Comparison of ENCODE assay signal across 8 cellular contexts in the genomic region with DNA sequence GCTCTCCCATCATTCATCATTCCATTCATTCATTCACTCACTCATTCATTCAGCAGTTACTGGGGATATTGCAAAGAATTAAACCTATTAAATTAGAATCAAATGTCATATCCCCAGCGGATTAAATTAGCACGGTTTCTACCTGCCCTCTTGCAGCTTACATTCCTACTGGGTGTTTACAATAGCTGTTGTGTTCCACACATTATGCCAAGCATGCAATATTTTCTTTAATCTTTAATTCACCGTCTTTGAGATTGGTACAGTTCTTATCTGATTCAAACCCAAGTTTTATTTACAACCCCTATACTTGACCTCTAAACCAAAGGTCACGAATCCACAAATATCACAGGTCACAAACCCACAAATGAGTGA. TPM values are rescaled to one million over a fixed set of nuclear protein-coding genes. Genes with fewer than 3 reads are reported as not detected.
DNase-seq lines count a peak whose midpoint lies in the region; ATAC-seq, FAIRE-seq and TF ChIP-seq lines count a peak whose summit lies in the region.

No MANE protein-coding gene starts in this region.

- peak overlapping the region; percentile 93 for H3K4me2 ChIP-seq in DOHH2 (ENCODE audit: low read length)

- H3F3A ChIP-seq in DOHH2 (ENCODE audit: control insufficient read depth, insufficient read depth) = no peaks in the 10 kb centered on the region

- DNase-seq in SJCRH30 (no peak), progenitor cell of endocrine pancreas (ENCODE audit: low spot score, unreplicated experiment) (no peak), NCI-H1417 treated with DMSO at 0.1 percent for 48 hours (lab: John Stamatoyannopoulos, UW) (no peak), urothelium cell line (ENCODE audit: low spot score) (no peak), SW 1271 (lab: John Stamatoyannopoulos, UW) (no peak)

- H3K27me3 ChIP-seq in DOHH2 (ENCODE audit: control insufficient read depth, low read length) = peaks cover 9% of the 10 kb centered on the region
- H3K27me3 ChIP-seq in SJCRH30 = no peaks in the 10 kb centered on the region
- H3K27me3 ChIP-seq in esophagus (ENCODE audit: control insufficient read depth in 1 of 2, insufficient read depth in 2 of 2, low read length in 2 of 2) = no peaks in the 10 kb centered on the region

- H3K36me3 ChIP-seq in DOHH2 (ENCODE audit: control insufficient read depth, low read length) = no peaks in the 10 kb centered on the region
- H3K36me3 ChIP-seq in SJCRH30 = no peaks in the 10 kb centered on the region
- no peaks in the 10 kb centered on the region for H3K36me3 ChIP-seq in esophagus (ENCODE audit: control insufficient read depth in 2 of 2, insufficient read depth in 2 of 2, low read length in 1 of 2)

- H3K36me3 Mint-ChIP-seq in progenitor cell of endocrine pancreas (ENCODE audit: insufficient read depth) = no peaks in the 10 kb centered on the region

- no peak overlapping the region for H3K27ac Mint-ChIP-seq in progenitor cell of endocrine pancreas

- H3K9me3 ChIP-seq in DOHH2 (ENCODE audit: control insufficient read depth, insufficient read depth, low read length) (no peaks in the 10 kb centered on the region), SJCRH30 (replicated peaks) (no peaks in the 10 kb centered on the region), esophagus (ENCODE audit: control insufficient read depth in 2 of 2, insufficient read depth in 1 of 2, low read depth in 1 of 2, low read length in 1 of 2) (no peaks in the 10 kb centered on the region)

- H3K9me2 ChIP-seq in DOHH2 (replicated peaks; ENCODE audit: control insufficient read depth, low read length) = no peaks in the 10 kb centered on the region

- 37 to 39% methylated on average over 4 of the region's 4 CpGs for WGBS in esophagus, 2 donors

- no peak for FAIRE-seq in urothelium cell line (lab: Jason Lieb, UNC)

- no peak for ATAC-seq in HG02571 (IDR thresholded peaks at IDR 0.05; ENCODE audit: unreplicated experiment)

- H3K4me1 ChIP-seq in DOHH2 (ENCODE audit: control insufficient read depth, low read length) (peaks cover 16% of the 10 kb centered on the region), SJCRH30 (0 out of 2 replicates have a peak, but pooled peaks cover 4% of the 10 kb centered on the region), esophagus (ENCODE audit: control insufficient read depth in 2 of 2, insufficient read depth in 2 of 2, low read length in 1 of 2) (peaks cover 3 to 5% of the 10 kb centered on the region in 2 donors)

- no peak overlapping the region for H3K27ac ChIP-seq in DOHH2 (ENCODE audit: low read depth, low read length)
- H3K27ac ChIP-seq in SJCRH30 = no peak overlapping the region
- H3K27ac ChIP-seq in esophagus (ENCODE audit: low read depth in 2 of 2, low read length in 1 of 2) = peak overlapping the region; percentile 91 to 95

- TF ChIP-seq CTCF in DOHH2 (IDR thresholded peaks at IDR 0.05; ENCODE audit: low read depth, low read length, poor library complexity, severe bottlenecking) (no peak), progenitor cell of endocrine pancreas (IDR thresholded peaks at IDR 0.05; ENCODE audit: unreplicated experiment) (no peak)

- H3K27me3 Mint-ChIP-seq in progenitor cell of endocrine pancreas = peaks cover 28% of the 10 kb centered on the region

- peak overlapping the region; percentile 80 for H3K4me3 Mint-ChIP-seq in progenitor cell of endocrine pancreas (ENCODE audit: low read depth)

- H3K4me3 ChIP-seq in DOHH2 (ENCODE audit: low read length) (peak overlapping the region; percentile 94), SJCRH30 (peak overlapping the region; percentile 92), esophagus (ENCODE audit: low read depth in 1 of 2, low read length in 2 of 2) (peak overlapping the region; percentile 64 to 80)

- no peaks in the 10 kb centered on the region for H4K20me1 ChIP-seq in DOHH2 (ENCODE audit: control insufficient read depth, insufficient read depth, low read depth, low read length)

- peaks cover 8% of the 10 kb centered on the region for H3K4me1 Mint-ChIP-seq in progenitor cell of endocrine pancreas (ENCODE audit: low read depth)

- peaks cover 33% of the 10 kb centered on the region for H3K79me2 ChIP-seq in DOHH2 (ENCODE audit: control insufficient read depth, low read length)

- no peaks in the 10 kb centered on the region for H3K9me3 Mint-ChIP-seq in progenitor cell of endocrine pancreas (ENCODE audit: low read depth)

RNA-seq across cellular contexts. Expression of gene USP31, which starts 0.7 kb away (rescaled TPM):
- total RNA-seq in SJCRH30 (2014; rRNA removed; shearing (Covaris generic)) = 10.6 and 11.5 TPM in 2 replicates
- 1 to 10 TPM; 3.3 to 6.5 TPM for polyA plus RNA-seq in esophagus
- total RNA-seq in progenitor cell of endocrine pancreas = 10.5 and 11.7 TPM in 2 replicates

RNA-seq across cellular contexts. Expression of gene SCNN1G, which starts 32.6 kb away (rescaled TPM):
- not detected in 2 replicates for total RNA-seq in SJCRH30 (2014; rRNA removed; shearing (Covaris generic))
- polyA plus RNA-seq in esophagus = 10 to 100 TPM in 1 of 2 donors, 1 to 10 TPM in 1; 6.1 to 11.2 TPM
- total RNA-seq in progenitor cell of endocrine pancreas = 1.2 and 1.5 TPM in 2 replicates

Comparison
In these comparisons a context has a peak if more than half of its experiments do, and no peak if none do; other contexts are left out.
1. H3K27ac ChIP-seq: peak in esophagus (2 of 2); none in DOHH2 (single experiment) and SJCRH30 (single experiment).
2. Peak in every context shown above with its lines, with median percentiles within 50 percentile points of each other: H3K4me3 ChIP-seq.